Comparison of ENCODE assay signal across 9 cellular contexts in genomic region chr7:121020652-121021051, GRCh38. TPM values are rescaled to one million over a fixed set of nuclear protein-coding genes. Genes with fewer than 3 reads are reported as not detected.
DNase-seq lines count a peak whose midpoint lies in the region; ATAC-seq and TF ChIP-seq lines count a peak whose summit lies in the region.
"Had no signal": no experiment of that assay in that cellular context is flagged by ENCODE, and none has a peak within 500 bp of the region (broad histone marks: within the 10 kb centered on the region; RNA-seq: fewer than 3 reads in every experiment).

No MANE protein-coding gene starts in this region.

- H3K4me1 ChIP-seq in subcutaneous abdominal adipose tissue (ENCODE audit: control insufficient read depth in 5 of 5, insufficient read depth in 5 of 5, low read length in 5 of 5) (peaks cover 0 to 56% (median 42%) of the 10 kb centered on the region in 5 donors), mucosa of descending colon (ENCODE audit: low read depth) (peaks cover 15% of the 10 kb centered on the region)

- TF ChIP-seq CTCF in mucosa of descending colon (IDR thresholded peaks at IDR 0.05) = no peak

- no peaks in the 10 kb centered on the region for H3K9me3 ChIP-seq in subcutaneous abdominal adipose tissue (ENCODE audit: control insufficient read depth in 5 of 5, low read length in 5 of 5)
- no peaks in the 10 kb centered on the region for H3K9me3 ChIP-seq in mucosa of descending colon

- DNase-seq in HT1080 (ENCODE audit: low read depth) (peak; percentile 63), amniotic epithelial cell (ENCODE audit: low read depth) (peak; percentile 85), glomerular endothelial cell (ENCODE audit: extremely low read depth, low read depth, low spot score) (peak; percentile 58), mucosa of descending colon (no peak), DMS 273 (lab: John Stamatoyannopoulos, UW; ENCODE audit: unreplicated experiment) (no peak), NCI-H345 (lab: John Stamatoyannopoulos, UW) (no peak)
- DNase-seq: GDM1 had no signal

- no peak overlapping the region for H3K4me3 ChIP-seq in subcutaneous abdominal adipose tissue (ENCODE audit: low read depth in 1 of 5, low read length in 5 of 5)
- no peak overlapping the region for H3K4me3 ChIP-seq in mucosa of descending colon

- ATAC-seq in mucosa of descending colon = no peak

- no peaks in the 10 kb centered on the region for H3K27me3 ChIP-seq in subcutaneous abdominal adipose tissue (ENCODE audit: control insufficient read depth in 5 of 5, insufficient read depth in 4 of 5, low read length in 5 of 5)

- H3K36me3 ChIP-seq in subcutaneous abdominal adipose tissue (ENCODE audit: control insufficient read depth in 5 of 5, insufficient read depth in 5 of 5, low read length in 5 of 5) (peaks cover 3 to 15% (median 11%) of the 10 kb centered on the region in 5 donors), mucosa of descending colon (ENCODE audit: low read depth) (no peaks in the 10 kb centered on the region)

- no peak overlapping the region for H3K9ac ChIP-seq in subcutaneous abdominal adipose tissue (ENCODE audit: low read length in 5 of 5)
- H3K9ac ChIP-seq: KMS-11 had no signal

- peak overlapping the region; percentile 80 for H3K27ac ChIP-seq in subcutaneous abdominal adipose tissue (ENCODE audit: low read depth, low read length)
- H3K27ac ChIP-seq: KMS-11 had no signal

- intact Hi-C loops in mucosa of descending colon (cut with DNase I, micrococcal nuclease) = no loop called here

RNA-seq across cellular contexts. Expression of gene CPED1, which starts 32.1 kb away (rescaled TPM):
- total RNA-seq in HT1080 (2014; rRNA removed; shearing (Covaris generic)) = 13.1 and 18.1 TPM in 2 replicates
- polyA plus RNA-seq in HT1080 (2015; cell fraction: cytosol; rRNA removed) = 9.6 and 12.9 TPM in 2 replicates
- 8.5 and 8.8 TPM in 2 replicates for polyA plus RNA-seq in HT1080 (2015; cell fraction: nucleus; rRNA removed)
- total RNA-seq in glomerular endothelial cell (2.0 and 2.3 TPM in 2 replicates), mucosa of descending colon (10 to 100 TPM in 1 of 3 donors, 1 to 10 TPM in 2; 6.5 to 67.7 (median 8.8) TPM)

Comparison
In these comparisons a context has a peak if more than half of its experiments do, and no peak if none do; other contexts are left out.
1. DNase-seq: peak in HT1080 (single experiment), amniotic epithelial cell (single experiment) and glomerular endothelial cell (single experiment); none in mucosa of descending colon (0 of 3), DMS 273 (single experiment) and NCI-H345 (single experiment).